In the genomic region with DNA sequence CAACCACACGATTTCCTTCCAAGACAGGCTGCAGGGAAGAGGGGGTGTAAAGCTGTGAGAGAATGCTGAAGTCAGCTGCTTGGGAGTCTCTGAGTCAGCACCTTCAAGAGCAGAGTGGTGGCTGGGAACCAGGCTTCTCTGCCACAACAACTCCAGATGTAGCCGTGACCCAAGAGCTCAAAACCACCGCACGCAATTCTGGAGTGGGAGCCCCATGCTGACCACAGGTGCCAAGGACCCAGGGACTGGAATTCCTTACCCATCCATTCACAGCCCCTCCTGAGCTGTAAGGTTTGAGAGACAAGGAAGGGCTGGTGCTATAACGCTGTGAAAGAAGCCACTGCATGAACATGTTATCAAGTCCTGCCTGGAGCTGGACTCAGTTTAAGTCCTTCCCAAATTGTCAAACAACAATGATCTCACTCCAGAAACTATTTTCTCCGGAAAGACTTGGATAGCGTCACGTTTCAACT, we compare ENCODE assay signal across 9 cellular contexts.
A peak's percentile ranks its signal among the peaks of the same experiment; 100 is the strongest.
DNase-seq lines count a peak whose midpoint lies in the region; ATAC-seq and TF ChIP-seq lines count a peak whose summit lies in the region.
"Had no signal": no experiment of that assay in that cellular context is flagged by ENCODE, and none has a peak within 500 bp of the region (broad histone marks: within the 10 kb centered on the region; RNA-seq: fewer than 3 reads in every experiment).

No MANE protein-coding gene starts in this region.

- no peak overlapping the region for H3K4me3 ChIP-seq in GM12865 (ENCODE audit: low read depth, low read length)
- H3K4me3 ChIP-seq in heart left ventricle: no peak overlapping the region
- H3K4me3 ChIP-seq in skeletal muscle tissue (ENCODE audit: low read length in 3 of 3): no peak overlapping the region
- H3K4me3 ChIP-seq: spleen had no signal

- H3K9ac ChIP-seq in skeletal muscle tissue (ENCODE audit: low read depth in 1 of 3, low read length in 3 of 3): peak overlapping the region in 1 of 3 donors; percentile 18

- H3K27ac ChIP-seq in heart left ventricle (peak overlapping the region in 11 of 12 donors; percentile 24 to 85 (median 64)), skeletal muscle tissue (ENCODE audit: low read depth, low read length) (peak overlapping the region; percentile 51)

- DNase-seq in GM12865 (ENCODE audit: low read depth): peak; percentile 16
- DNase-seq in activated CD4-positive, alpha-beta memory T cell treated with anti-CD3 and anti-CD28 coated beads for 36 hours: peak; percentile 17
- peak in 4 of 5 donors; percentile 39 to 66 (median 58) for DNase-seq in heart left ventricle
- no peak for DNase-seq in cerebellar nuclear complex (lab: John Stamatoyannopoulos, UW)
- DNase-seq in globus pallidus (ENCODE audit: low spot score): no peak

- no peaks in the 10 kb centered on the region for H3K27me3 Mint-ChIP-seq in activated CD4-positive, alpha-beta memory T cell treated with anti-CD3 and anti-CD28 coated beads for 36 hours

- peak; percentile 37 to 72 (median 70) for ATAC-seq in heart left ventricle
- ATAC-seq in HG03139 (IDR thresholded peaks at IDR 0.05; ENCODE audit: unreplicated experiment): no peak
- ATAC-seq in HG03045 (IDR thresholded peaks at IDR 0.05; ENCODE audit: unreplicated experiment): no peak

- CTCF ChIA-PET in activated CD4-positive, alpha-beta memory T cell treated with anti-CD3 and anti-CD28 coated beads for 36 hours (lab: Charles Lee): interaction anchor here (0.9 kb wide), 1 partner anchor 110 kb away, joined by 5 read pairs; no protein-coding TSS in a partner anchor

- no peaks in the 10 kb centered on the region for H3K9me3 Mint-ChIP-seq in activated CD4-positive, alpha-beta memory T cell treated with anti-CD3 and anti-CD28 coated beads for 36 hours

- no peak for TF ChIP-seq POLR2A in heart left ventricle (IDR thresholded peaks at IDR 0.05)

- H3K27me3 ChIP-seq in heart left ventricle (no peaks in the 10 kb centered on the region), skeletal muscle tissue (ENCODE audit: control insufficient read depth in 3 of 3, insufficient read depth in 3 of 3, low read length in 3 of 3) (no peaks in the 10 kb centered on the region)
- H3K27me3 ChIP-seq: spleen had no signal

- WGBS in heart left ventricle, 4 donors: 25 to 60% (median 56%) methylated on average over 7 to 8 of the region's 8 CpGs

- no peak overlapping the region for H3K4me3 Mint-ChIP-seq in activated CD4-positive, alpha-beta memory T cell treated with anti-CD3 and anti-CD28 coated beads for 36 hours

- H3K9me3 ChIP-seq in heart left ventricle (no peaks in the 10 kb centered on the region), skeletal muscle tissue (ENCODE audit: control insufficient read depth in 3 of 3, low read length in 3 of 3) (no peaks in the 10 kb centered on the region)
- H3K9me3 ChIP-seq: spleen had no signal

- TF ChIP-seq CTCF in GM12865 (IDR thresholded peaks at IDR 0.05; ENCODE audit: insufficient read depth, low read depth, low read length, missing control alignments) (no peak), heart left ventricle (IDR thresholded peaks at IDR 0.05) (no peak)

- no peaks in the 10 kb centered on the region for H3K36me3 Mint-ChIP-seq in activated CD4-positive, alpha-beta memory T cell treated with anti-CD3 and anti-CD28 coated beads for 36 hours

- peaks cover 2% of the 10 kb centered on the region for H3K4me1 Mint-ChIP-seq in activated CD4-positive, alpha-beta memory T cell treated with anti-CD3 and anti-CD28 coated beads for 36 hours (ENCODE audit: low read depth)

- intact Hi-C loops in activated CD4-positive, alpha-beta memory T cell treated with anti-CD3 and anti-CD28 coated beads for 36 hours (cut with micrococcal nuclease): no loop called here
- intact Hi-C loops in heart left ventricle (cut with DNase I): no loop called here

- H3K36me3 ChIP-seq in heart left ventricle (peaks cover 0 to 40% (median 18%) of the 10 kb centered on the region in 9 donors), skeletal muscle tissue (ENCODE audit: control insufficient read depth in 3 of 3, insufficient read depth in 3 of 3, low read length in 3 of 3) (peaks cover 0 to 19% (median 6%) of the 10 kb centered on the region in 3 donors)

- H3K4me1 ChIP-seq in heart left ventricle (peaks cover 9 to 61% (median 54%) of the 10 kb centered on the region in 12 donors), skeletal muscle tissue (ENCODE audit: control insufficient read depth in 3 of 3, insufficient read depth in 3 of 3, low read length in 3 of 3) (peaks cover 38 to 39% (median 39%) of the 10 kb centered on the region in 3 donors)

- H3K27ac Mint-ChIP-seq in activated CD4-positive, alpha-beta memory T cell treated with anti-CD3 and anti-CD28 coated beads for 36 hours: no peak overlapping the region

- POLR2A ChIA-PET in activated CD4-positive, alpha-beta memory T cell treated with anti-CD3 and anti-CD28 coated beads for 36 hours (lab: Charles Lee): no interaction called here

Comparison
In these comparisons a context has a peak if more than half of its experiments do, and no peak if none do; other contexts are left out.
1. DNase-seq: peak in GM12865 (single experiment), activated CD4-positive, alpha-beta memory T cell treated with anti-CD3 and anti-CD28 coated beads for 36 hours (single experiment) and heart left ventricle (4 of 5); none in cerebellar nuclear complex (0 of 2) and globus pallidus (single experiment).
2. ATAC-seq: peak in heart left ventricle (4 of 4); none in HG03139 (single experiment) and HG03045 (single experiment).